In the genomic region with DNA sequence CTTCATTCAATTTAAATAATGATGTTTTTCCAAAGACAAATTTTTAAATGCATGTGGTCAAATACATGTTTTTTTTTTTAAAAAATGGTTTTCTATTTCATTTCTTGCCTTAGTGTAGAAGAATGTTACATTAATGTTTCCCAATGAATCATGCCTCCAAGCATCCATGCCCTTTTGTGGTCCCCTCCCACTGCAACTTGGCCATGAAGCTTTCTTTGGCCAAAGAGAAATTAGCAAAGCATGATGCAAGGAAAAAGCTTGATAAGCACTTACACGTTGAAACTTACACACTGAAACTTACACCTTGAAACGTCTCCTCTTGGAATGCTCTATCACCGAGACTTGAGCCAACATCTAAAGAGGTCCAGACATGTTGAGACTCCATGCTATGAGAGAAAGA, we compare ENCODE assay signal across 23 cellular contexts.
DNase-seq lines count a peak whose midpoint lies in the region; ATAC-seq and TF ChIP-seq lines count a peak whose summit lies in the region.
"Had no signal": no experiment of that assay in that cellular context is flagged by ENCODE, and none has a peak within 500 bp of the region (broad histone marks: within the 10 kb centered on the region; RNA-seq: fewer than 3 reads in every experiment).

No MANE protein-coding gene starts in this region.

- no peak for TF ChIP-seq CTCF in cardiac fibroblast (IDR thresholded peaks at IDR 0.05; ENCODE audit: low read depth, low read length)

- H3K4me3 ChIP-seq in cardiac fibroblast (replicated peaks in 1 of 2; ENCODE audit: low read depth in 2 of 2, low read length in 2 of 2), result no peak overlapping the region
- H3K4me3 ChIP-seq: spleen had no signal

- ATAC-seq in HG02970 (IDR thresholded peaks at IDR 0.05; ENCODE audit: low FRiP score, unreplicated experiment) (no peak), HG02610 (IDR thresholded peaks at IDR 0.05; ENCODE audit: unreplicated experiment) (no peak)
- ATAC-seq: HepG2, left ventricle myocardium superior, PC-3, T-cell had no signal

- DNase-seq in AG08395 (ENCODE audit: low spot score) (peak; percentile 28), M059J (ENCODE audit: low read depth) (peak; percentile 20), cardiac fibroblast (ENCODE audit: low read depth in 2 of 2) (peak; percentile 57 to 63), kidney glomerular epithelial cell (lab: John Stamatoyannopoulos, UW) (peak; percentile 36)
- no peak for DNase-seq in activated CD4-positive, alpha-beta T cell treated with anti-CD3 and anti-CD28 coated beads for 1 hour
- DNase-seq in activated effector memory CD4-positive, alpha-beta T cell treated with Interleukin-2 at 50 U/mL for 16 hours, result no peak
- DNase-seq: activated naive CD4-positive, alpha-beta T cell treated with anti-CD3 and anti-CD28 coated beads, Interleukin-2, amount 10 ng/mL, durations not matched to agents 7 days and 5 days; activated T-cell treated with anti-CD3 and anti-CD28 coated beads, Interleukin-2, amount 50 U/mL, for 48 hours; BE2C; Caco-2; left ventricle myocardium superior; midbrain; NCI-H1105 treated with DMSO at 0.1 percent for 48 hours; NCI-H2029 treated with DMSO at 0.1 percent for 48 hours; PC-3; SHP77 treated with DMSO at 0.1 percent for 48 hours; spleen; stimulated activated CD4-positive, alpha-beta T cell treated with anti-CD3 and anti-CD28 coated beads, Interleukin-4, amount 100 ng/mL, for 1 hour; stimulated activated naive CD4-positive, alpha-beta T cell; T-cell had no signal

Comparison
In these comparisons a context has a peak if more than half of its experiments do, and no peak if none do; other contexts are left out.
1. DNase-seq: peak in AG08395 (single experiment), M059J (single experiment), cardiac fibroblast (2 of 2) and kidney glomerular epithelial cell (single experiment); none in activated CD4-positive, alpha-beta T cell treated with anti-CD3 and anti-CD28 coated beads for 1 hour (single experiment) and activated effector memory CD4-positive, alpha-beta T cell treated with Interleukin-2 at 50 U/mL for 16 hours (single experiment).